Comparison of ENCODE assay signal across 8 cellular contexts in the genomic region with DNA sequence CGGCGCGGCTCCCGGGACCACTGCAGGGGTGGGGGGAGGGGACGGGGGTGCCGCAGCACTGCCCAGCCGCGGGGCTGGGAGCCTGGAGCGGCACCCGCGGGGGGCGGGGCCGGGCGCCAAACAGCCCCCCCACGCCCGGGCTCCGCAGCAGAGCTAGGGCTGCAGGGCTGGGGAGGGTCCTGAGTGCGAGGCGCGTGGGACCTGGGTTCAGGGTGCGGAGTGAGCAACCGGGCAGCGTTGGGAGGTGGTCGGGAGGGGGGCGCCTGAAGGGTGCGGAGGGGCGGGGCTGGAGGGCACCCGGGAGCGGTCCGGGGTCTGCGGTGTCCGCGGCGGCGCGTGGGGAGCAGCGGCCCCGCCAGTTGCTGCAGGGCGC. TPM values are rescaled to one million over a fixed set of nuclear protein-coding genes. Genes with fewer than 3 reads are reported as not detected.
A peak's percentile ranks its signal among the peaks of the same experiment; 100 is the strongest.
DNase-seq lines count a peak whose midpoint lies in the region; ATAC-seq and TF ChIP-seq lines count a peak whose summit lies in the region.

No MANE protein-coding gene starts in this region.

- H3K4me1 Mint-ChIP-seq in activated B cell treated with CpG ODN at 0.5 μM for 24 hours = peaks cover 33% of the 10 kb centered on the region

- ATAC-seq in GM19351 (IDR thresholded peaks at IDR 0.05; ENCODE audit: unreplicated experiment) = peak; percentile 2
- ATAC-seq in activated B cell treated with CpG ODN at 0.5 μM for 24 hours (ENCODE audit: low read depth) = peak; percentile 1
- no peak for ATAC-seq in GM19455 (IDR thresholded peaks at IDR 0.05; ENCODE audit: unreplicated experiment)
- no peak for ATAC-seq in GM18907 (IDR thresholded peaks at IDR 0.05; ENCODE audit: unreplicated experiment)

- CTCF ChIA-PET in activated B cell treated with CpG ODN at 0.5 μM for 24 hours (lab: Charles Lee) = interaction anchor here (0.9 kb wide), 1 partner anchor 67 kb away, joined by 3 read pairs; no protein-coding TSS in a partner anchor

- no peaks in the 10 kb centered on the region for H3K9me3 ChIP-seq in testis

- intact Hi-C loops in activated B cell treated with CpG ODN at 0.5 μM for 24 hours (cut with micrococcal nuclease) (loop anchor here (10.0 kb wide), 1 partner anchor 951 kb away; the partner anchor contains the start of gene KAT6B), testis (cut with DNase I; ENCODE audit: low total_unique reads) (no loop called here)

- H3K27ac ChIP-seq in testis = no peak overlapping the region

- H3K9me3 Mint-ChIP-seq in activated B cell treated with CpG ODN at 0.5 μM for 24 hours = no peaks in the 10 kb centered on the region

- H3K27me3 ChIP-seq in testis = no peaks in the 10 kb centered on the region

- POLR2A ChIA-PET in activated B cell treated with CpG ODN at 0.5 μM for 24 hours (lab: Charles Lee) = interaction anchor here (0.5 to 2.4 kb wide), 5 partner anchors 8 to 386 kb away, joined by 5 to 33 read pairs (median 13); partner anchors contain the start of genes ADK and AP3M1

- no peak for TF ChIP-seq POLR2A in testis (IDR thresholded peaks at IDR 0.05)

- TF ChIP-seq CTCF in AG09309 (IDR thresholded peaks at IDR 0.05; ENCODE audit: control insufficient read depth, insufficient read depth, low read depth, low read length, missing control alignments) (no peak), activated B cell treated with CpG ODN at 0.5 μM for 24 hours (IDR thresholded peaks at IDR 0.05) (no peak), testis (IDR thresholded peaks at IDR 0.05) (no peak)

- DNase-seq in AG09309 (ENCODE audit: low read depth) = no peak
- peak; percentile 20 for DNase-seq in activated B cell treated with CpG ODN at 0.5 μM for 24 hours
- no peak for DNase-seq in testis
- DNase-seq in AG08395 (ENCODE audit: low spot score) = no peak

- H3K4me1 ChIP-seq in testis = peaks cover 10% of the 10 kb centered on the region

- peaks cover 25% of the 10 kb centered on the region for H3K36me3 Mint-ChIP-seq in activated B cell treated with CpG ODN at 0.5 μM for 24 hours (ENCODE audit: low read depth)

- no peaks in the 10 kb centered on the region for H3K27me3 Mint-ChIP-seq in activated B cell treated with CpG ODN at 0.5 μM for 24 hours

- peak overlapping the region; percentile 74 for H3K4me3 ChIP-seq in AG09309 (ENCODE audit: control insufficient read depth, low read depth, low read length)
- H3K4me3 ChIP-seq in iPS-11a (ENCODE audit: low read depth, low read length) = peak overlapping the region; percentile 73
- H3K4me3 ChIP-seq in testis = peak overlapping the region; percentile 69 to 80

- WGBS in testis, 2 donors = no CpG with 5 or more reads among the region's 39 CpGs

- peak overlapping the region; percentile 66 for H3K4me3 Mint-ChIP-seq in activated B cell treated with CpG ODN at 0.5 μM for 24 hours

- H3K36me3 ChIP-seq in testis (ENCODE audit: low read depth, missing control alignments) = no peaks in the 10 kb centered on the region

- no peak overlapping the region for H3K27ac Mint-ChIP-seq in activated B cell treated with CpG ODN at 0.5 μM for 24 hours

RNA-seq across cellular contexts. Expression of gene CAMK2G, which starts 0.5 kb away (rescaled TPM):
- total RNA-seq in activated B cell treated with CpG ODN at 0.5 μM for 24 hours (17.8 and 19.9 TPM in 2 replicates), testis (10 to 100 TPM; 25.4 to 29.7 TPM)
- 16.5 TPM for polyA plus RNA-seq in testis (ENCODE audit: insufficient read depth, low read depth, low replicate concordance)

RNA-seq across cellular contexts. Expression of gene PLAU, which starts 37.1 kb away (rescaled TPM):
- total RNA-seq in activated B cell treated with CpG ODN at 0.5 μM for 24 hours (0.10 TPM in 1 of 2 replicates, not detected in the other), testis (1 to 10 TPM in 1 of 2 donors, under 1 TPM in 1; 0.87 to 1.7 TPM)
- 13.6 TPM for polyA plus RNA-seq in testis (ENCODE audit: insufficient read depth, low read depth, low replicate concordance)

Comparison
In these comparisons a context has a peak if more than half of its experiments do, and no peak if none do; other contexts are left out.
1. ATAC-seq: peak in GM19351 (single experiment) and activated B cell treated with CpG ODN at 0.5 μM for 24 hours (single experiment); none in GM19455 (single experiment) and GM18907 (single experiment).
2. Peak in every context shown above with its lines, with median percentiles within 50 percentile points of each other: H3K4me3 ChIP-seq.